13 cellular contexts compared by ENCODE assay signal in the genomic region with DNA sequence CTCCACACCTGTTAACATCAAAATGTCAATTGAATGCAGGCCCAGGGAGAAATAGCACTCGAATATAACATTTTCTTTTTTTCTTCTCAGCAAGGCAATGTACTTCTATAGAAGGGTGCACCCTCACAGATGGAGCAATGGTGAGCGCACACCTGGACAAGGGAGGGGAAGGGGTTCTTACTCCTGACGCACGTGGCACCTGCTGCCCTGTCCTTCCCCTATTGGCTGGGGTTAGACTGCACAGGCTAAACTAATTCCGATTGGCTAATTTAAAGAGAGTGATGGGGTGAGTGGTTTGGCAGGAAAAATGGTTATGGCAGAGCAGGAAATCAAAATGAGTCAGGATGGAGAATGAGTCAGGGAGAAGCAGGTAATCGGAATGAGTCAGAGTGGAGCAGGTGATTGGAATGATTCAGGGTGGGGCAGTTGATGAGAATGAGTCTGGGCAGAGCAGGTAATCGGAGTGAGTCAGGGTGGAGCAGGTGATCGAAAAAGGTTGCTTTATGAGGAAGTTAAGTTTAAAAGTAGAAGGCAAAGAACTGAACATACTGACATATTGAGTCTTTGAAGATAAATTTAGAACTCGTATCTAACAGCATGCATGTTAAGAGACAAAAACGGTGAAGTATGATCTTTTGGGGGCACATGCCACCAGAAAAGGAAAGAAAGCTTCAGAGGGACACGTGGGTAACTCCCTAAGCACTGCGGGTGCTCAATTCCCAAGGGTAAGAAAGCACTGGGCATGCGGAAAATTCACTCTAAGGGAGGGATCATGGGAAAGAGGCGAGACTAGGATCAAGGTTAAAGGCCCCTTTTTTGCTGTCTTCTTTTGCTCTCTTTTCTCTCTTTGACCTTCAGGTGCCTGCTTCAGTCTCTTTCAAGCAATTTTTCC.
DNase-seq lines count a peak whose midpoint lies in the region; ATAC-seq and TF ChIP-seq lines count a peak whose summit lies in the region.
"Had no signal": no experiment of that assay in that cellular context is flagged by ENCODE, and none has a peak within 500 bp of the region (broad histone marks: within the 10 kb centered on the region; RNA-seq: fewer than 3 reads in every experiment).

No MANE protein-coding gene starts in this region.

- no peak for TF ChIP-seq RAD21 in Ishikawa (IDR thresholded peaks at IDR 0.05; ENCODE audit: low read depth)

- no TSS peak for BruUV-seq in Calu3 (replicated peaks; lab: Mats Ljungman, UMichigan)

- H3K36me3 ChIP-seq in aorta (ENCODE audit: control insufficient read depth in 1 of 2, insufficient read depth in 2 of 2, low read length in 1 of 2): no peaks in the 10 kb centered on the region

- peaks cover 24% of the 10 kb centered on the region for H3K4me1 Mint-ChIP-seq in Calu3 (ENCODE audit: low read depth, unreplicated experiment)
- H3K4me1 Mint-ChIP-seq: activated naive CD4-positive, alpha-beta T cell treated with anti-CD3 and anti-CD28 coated beads, Interleukin-2, amount 50 U/mL, for 24 hours; natural killer cell; stimulated activated naive CD8-positive, alpha-beta T cell treated with anti-CD3 and anti-CD28 coated beads, Interleukin-15, amount 100 ng/mL, for 72 hours had no signal

- peaks cover 18% of the 10 kb centered on the region for H3K36me3 Mint-ChIP-seq in Calu3 (ENCODE audit: insufficient read depth, unreplicated experiment)
- H3K36me3 Mint-ChIP-seq: activated naive CD4-positive, alpha-beta T cell treated with anti-CD3 and anti-CD28 coated beads, Interleukin-2, amount 50 U/mL, for 24 hours; natural killer cell had no signal

- peaks cover 26% of the 10 kb centered on the region for H3K9me3 Mint-ChIP-seq in Calu3 (ENCODE audit: low read depth, unreplicated experiment)
- H3K9me3 Mint-ChIP-seq: activated naive CD4-positive, alpha-beta T cell treated with anti-CD3 and anti-CD28 coated beads, Interleukin-2, amount 50 U/mL, for 24 hours; natural killer cell had no signal

- ATAC-seq in omental fat pad (ENCODE audit: low FRiP score) (peak; percentile 72), aorta (ENCODE audit: low FRiP score) (no peak)
- ATAC-seq: natural killer cell; stimulated activated naive CD8-positive, alpha-beta T cell treated with anti-CD3 and anti-CD28 coated beads, Interleukin-15, amount 100 ng/mL, for 72 hours had no signal

- peak overlapping the region; percentile 75 for H3K27ac ChIP-seq in caudate nucleus (ENCODE audit: low read depth, low read length)
- no peak overlapping the region for H3K27ac ChIP-seq in aorta (ENCODE audit: low read depth in 1 of 2, low read length in 2 of 2)

- H3K4me1 ChIP-seq in aorta (ENCODE audit: control insufficient read depth in 1 of 2, insufficient read depth in 2 of 2, low read length in 2 of 2): peaks cover 2 to 3% of the 10 kb centered on the region in 2 donors

- no peak overlapping the region for H3K4me3 ChIP-seq in aorta (ENCODE audit: low read length in 2 of 2)

- H3K27ac Mint-ChIP-seq in Calu3 (ENCODE audit: unreplicated experiment): peak overlapping the region; percentile 97
- H3K27ac Mint-ChIP-seq: activated naive CD4-positive, alpha-beta T cell treated with anti-CD3 and anti-CD28 coated beads, Interleukin-2, amount 50 U/mL, for 24 hours; natural killer cell; stimulated activated naive CD8-positive, alpha-beta T cell treated with anti-CD3 and anti-CD28 coated beads, Interleukin-15, amount 100 ng/mL, for 72 hours had no signal

- H3K27me3 Mint-ChIP-seq in Calu3 (ENCODE audit: unreplicated experiment): no peaks in the 10 kb centered on the region

- WGBS in aorta, 2 donors: 76 to 78% methylated on average over 14 of the region's 14 CpGs

- CTCF ChIA-PET in Calu3 (lab: Charles Lee): no interaction called here

- peak overlapping the region; percentile 14 for H3K4me3 Mint-ChIP-seq in Calu3 (ENCODE audit: low read depth, unreplicated experiment)
- H3K4me3 Mint-ChIP-seq: activated naive CD4-positive, alpha-beta T cell treated with anti-CD3 and anti-CD28 coated beads, Interleukin-2, amount 50 U/mL, for 24 hours; natural killer cell; stimulated activated naive CD8-positive, alpha-beta T cell treated with anti-CD3 and anti-CD28 coated beads, Interleukin-15, amount 100 ng/mL, for 72 hours had no signal

- TF ChIP-seq CTCF in Calu3 (IDR thresholded peaks at IDR 0.05; ENCODE audit: unreplicated experiment): no peak
- no peak for TF ChIP-seq CTCF in omental fat pad (IDR thresholded peaks at IDR 0.05)

- DNase-seq in Calu3 (peak; percentile 85), caudate nucleus (lab: John Stamatoyannopoulos, UW) (peak in 44 of 61 donors; percentile 6 to 94 (median 50)), omental fat pad (ENCODE audit: low spot score) (peak; percentile 38), cerebellum (ENCODE audit: low spot score) (no peak), NAMALWA (ENCODE audit: low spot score) (no peak), NCI-H446 treated with DMSO at 0.1 percent for 48 hours (lab: John Stamatoyannopoulos, UW) (no peak), aorta (no peak)
- DNase-seq: effector CD4-positive, alpha-beta T cell; natural killer cell; NCI-H187 treated with DMSO at 0.1 percent for 48 hours; stimulated activated naive CD8-positive, alpha-beta T cell treated with anti-CD3 and anti-CD28 coated beads, Interleukin-15, amount 100 ng/mL, for 72 hours had no signal

- no peaks in the 10 kb centered on the region for H3K27me3 ChIP-seq in aorta (ENCODE audit: control insufficient read depth in 1 of 2, insufficient read depth in 2 of 2, low read length in 1 of 2)

- TF ChIP-seq EP300 in Ishikawa (IDR thresholded peaks at IDR 0.05; ENCODE audit: borderline replicate concordance): peak; percentile 21; the same call in 1 of the 2 replicates

- no peaks in the 10 kb centered on the region for H3K9me3 ChIP-seq in aorta (ENCODE audit: control insufficient read depth, low read length)

- intact Hi-C loops in Calu3 (cut with micrococcal nuclease; ENCODE audit: unreplicated experiment): loop anchor here (5.0 kb wide), 1 partner anchor 39 kb away; no protein-coding TSS in a partner anchor
- intact Hi-C loops in aorta (cut with DNase I): no loop called here

TF ChIP-seq in Ishikawa, 13 proteins besides CTCF, POLR2A, EP300 and RAD21:
- TF ChIP-seq TCF12 (IDR thresholded peaks at IDR 0.05; ENCODE audit: low read depth): peak; percentile 27; the same call in 1 of the 2 replicates
- no peak for TF ChIP-seq EGR1 (IDR thresholded peaks at IDR 0.05)
- peak; percentile 23; the same call in 1 of the 2 replicates for TF ChIP-seq NFIC (IDR thresholded peaks at IDR 0.05)
- TF ChIP-seq TAF1 (IDR thresholded peaks at IDR 0.05; ENCODE audit: low read depth): no peak
- TF ChIP-seq, protein P1, sequence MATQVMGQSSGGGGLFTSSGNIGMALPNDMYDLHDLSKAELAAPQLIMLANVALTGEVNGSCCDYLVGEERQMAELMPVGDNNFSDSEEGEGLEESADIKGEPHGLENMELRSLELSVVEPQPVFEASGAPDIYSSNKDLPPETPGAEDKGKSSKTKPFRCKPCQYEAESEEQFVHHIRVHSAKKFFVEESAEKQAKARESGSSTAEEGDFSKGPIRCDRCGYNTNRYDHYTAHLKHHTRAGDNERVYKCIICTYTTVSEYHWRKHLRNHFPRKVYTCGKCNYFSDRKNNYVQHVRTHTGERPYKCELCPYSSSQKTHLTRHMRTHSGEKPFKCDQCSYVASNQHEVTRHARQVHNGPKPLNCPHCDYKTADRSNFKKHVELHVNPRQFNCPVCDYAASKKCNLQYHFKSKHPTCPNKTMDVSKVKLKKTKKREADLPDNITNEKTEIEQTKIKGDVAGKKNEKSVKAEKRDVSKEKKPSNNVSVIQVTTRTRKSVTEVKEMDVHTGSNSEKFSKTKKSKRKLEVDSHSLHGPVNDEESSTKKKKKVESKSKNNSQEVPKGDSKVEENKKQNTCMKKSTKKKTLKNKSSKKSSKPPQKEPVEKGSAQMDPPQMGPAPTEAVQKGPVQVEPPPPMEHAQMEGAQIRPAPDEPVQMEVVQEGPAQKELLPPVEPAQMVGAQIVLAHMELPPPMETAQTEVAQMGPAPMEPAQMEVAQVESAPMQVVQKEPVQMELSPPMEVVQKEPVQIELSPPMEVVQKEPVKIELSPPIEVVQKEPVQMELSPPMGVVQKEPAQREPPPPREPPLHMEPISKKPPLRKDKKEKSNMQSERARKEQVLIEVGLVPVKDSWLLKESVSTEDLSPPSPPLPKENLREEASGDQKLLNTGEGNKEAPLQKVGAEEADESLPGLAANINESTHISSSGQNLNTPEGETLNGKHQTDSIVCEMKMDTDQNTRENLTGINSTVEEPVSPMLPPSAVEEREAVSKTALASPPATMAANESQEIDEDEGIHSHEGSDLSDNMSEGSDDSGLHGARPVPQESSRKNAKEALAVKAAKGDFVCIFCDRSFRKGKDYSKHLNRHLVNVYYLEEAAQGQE (IDR thresholded peaks at IDR 0.05; ENCODE audit: low read depth): no peak
- TF ChIP-seq CREB1 (IDR thresholded peaks at IDR 0.05; ENCODE audit: low read depth): no peak
- TF ChIP-seq YY1 (IDR thresholded peaks at IDR 0.05; ENCODE audit: low read depth): no peak
- TF ChIP-seq, protein P2, sequence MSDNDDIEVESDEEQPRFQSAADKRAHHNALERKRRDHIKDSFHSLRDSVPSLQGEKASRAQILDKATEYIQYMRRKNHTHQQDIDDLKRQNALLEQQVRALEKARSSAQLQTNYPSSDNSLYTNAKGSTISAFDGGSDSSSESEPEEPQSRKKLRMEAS (IDR thresholded peaks at IDR 0.05): no peak
- 0 out of 2 replicates have a peak, but pooled peaks have one; percentile 30 for TF ChIP-seq FOXM1 (IDR thresholded peaks at IDR 0.05; ENCODE audit: borderline replicate concordance, low read depth)
- TF ChIP-seq CEBPB (IDR thresholded peaks at IDR 0.05): no peak

Comparison
In these comparisons a context has a peak if more than half of its experiments do, and no peak if none do; other contexts are left out.
1. DNase-seq: peak in Calu3 (single experiment), caudate nucleus (44 of 61) and omental fat pad (single experiment); none in cerebellum (single experiment), NAMALWA (single experiment), NCI-H446 treated with DMSO at 0.1 percent for 48 hours (single experiment) and aorta (0 of 2).